Comparison of ENCODE assay signal across 1 cellular context in genomic region chr11:96145163-96145585, GRCh38.
A peak's percentile ranks its signal among the peaks of the same experiment; 100 is the strongest.
TF ChIP-seq lines count a peak whose summit lies in the region.

No MANE protein-coding gene starts in this region.

TF ChIP-seq in HepG2, 621 proteins besides CTCF, POLR2A, EP300 and RAD21 (continued from another document):
- TF ChIP-seq, protein P1, sequence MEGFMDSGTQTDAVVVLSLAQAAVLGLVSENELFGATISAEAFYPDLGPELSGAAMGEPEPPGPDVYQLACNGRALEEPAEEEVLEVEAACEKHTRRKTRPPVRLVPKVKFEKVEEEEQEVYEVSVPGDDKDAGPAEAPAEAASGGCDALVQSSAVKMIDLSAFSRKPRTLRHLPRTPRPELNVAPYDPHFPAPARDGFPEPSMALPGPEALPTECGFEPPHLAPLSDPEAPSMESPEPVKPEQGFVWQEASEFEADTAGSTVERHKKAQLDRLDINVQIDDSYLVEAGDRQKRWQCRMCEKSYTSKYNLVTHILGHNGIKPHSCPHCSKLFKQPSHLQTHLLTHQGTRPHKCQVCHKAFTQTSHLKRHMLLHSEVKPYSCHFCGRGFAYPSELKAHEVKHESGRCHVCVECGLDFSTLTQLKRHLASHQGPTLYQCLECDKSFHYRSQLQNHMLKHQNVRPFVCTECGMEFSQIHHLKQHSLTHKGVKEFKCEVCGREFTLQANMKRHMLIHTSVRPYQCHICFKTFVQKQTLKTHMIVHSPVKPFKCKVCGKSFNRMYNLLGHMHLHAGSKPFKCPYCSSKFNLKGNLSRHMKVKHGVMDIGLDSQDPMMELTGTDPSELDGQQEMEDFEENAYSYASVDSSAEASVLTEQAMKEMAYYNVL (CRISPR knock-in tag; IDR thresholded peaks at IDR 0.05; ENCODE audit: borderline replicate concordance): peak; percentile 72; the same call in 1 of the 2 replicates
- no peak for TF ChIP-seq ZNF549 (CRISPR knock-in tag; IDR thresholded peaks at IDR 0.05)
- no peak for TF ChIP-seq FOXP1 (IDR thresholded peaks at IDR 0.05)
- TF ChIP-seq FOXP1 (CRISPR knock-in tag; IDR thresholded peaks at IDR 0.05): peak; percentile 78; the same call in 1 of the 2 replicates
- no peak for TF ChIP-seq ZNF234 (CRISPR knock-in tag; conservative IDR thresholded peaks at IDR 0.05)
- no peak for TF ChIP-seq CBX1 (IDR thresholded peaks at IDR 0.05; ENCODE audit: low read depth)
- no peak for TF ChIP-seq ZNF44 (CRISPR knock-in tag; IDR thresholded peaks at IDR 0.05)
- TF ChIP-seq NCOA1 (CRISPR knock-in tag; IDR thresholded peaks at IDR 0.05): no peak
- TF ChIP-seq JARID2 (CRISPR knock-in tag; IDR thresholded peaks at IDR 0.05; ENCODE audit: insufficient replicate concordance): no peak
- TF ChIP-seq ZNF567 (CRISPR knock-in tag; IDR thresholded peaks at IDR 0.05; ENCODE audit: borderline replicate concordance): no peak
TF ChIP-seq in HepG2: peak in this region for 93.
